Comparison of ENCODE assay signal across 12 cellular contexts in genomic region chr1:86687595-86687994, GRCh38. TPM values are rescaled to one million over a fixed set of nuclear protein-coding genes. Genes with fewer than 3 reads are reported as not detected.
DNase-seq lines count a peak whose midpoint lies in the region; ATAC-seq and TF ChIP-seq lines count a peak whose summit lies in the region.
"Had no signal": no experiment of that assay in that cellular context is flagged by ENCODE, and none has a peak within 500 bp of the region (broad histone marks: within the 10 kb centered on the region; RNA-seq: fewer than 3 reads in every experiment).

No MANE protein-coding gene starts in this region.

- H4K20me1 ChIP-seq in fibroblast of lung (ENCODE audit: control insufficient read depth, extremely low read depth, insufficient read depth, low read length) = no peaks in the 10 kb centered on the region

- no peaks in the 10 kb centered on the region for H3K79me2 ChIP-seq in fibroblast of lung (ENCODE audit: control insufficient read depth, insufficient read depth, low read length)

- no peak overlapping the region for H3K27ac ChIP-seq in heart left ventricle
- H3K27ac ChIP-seq in fibroblast of lung (ENCODE audit: insufficient read depth, low read length) = no peak overlapping the region
- H3K27ac ChIP-seq in transverse colon = no peak overlapping the region

- no peak overlapping the region for H3K4me3 ChIP-seq in heart left ventricle
- H3K4me3 ChIP-seq in fibroblast of lung (replicated peaks in 1 of 4; ENCODE audit: control extremely low read depth in 1 of 4, insufficient read depth in 1 of 4, low read depth in 3 of 4, low read length in 4 of 4) = no peak overlapping the region
- no peak overlapping the region for H3K4me3 ChIP-seq in transverse colon

- H3K4me1 ChIP-seq in heart left ventricle = no peaks in the 10 kb centered on the region
- no peaks in the 10 kb centered on the region for H3K4me1 ChIP-seq in fibroblast of lung (ENCODE audit: control insufficient read depth, extremely low read depth, insufficient read depth, low read length)
- no peaks in the 10 kb centered on the region for H3K4me1 ChIP-seq in transverse colon

- TF ChIP-seq POLR2A in heart left ventricle (IDR thresholded peaks at IDR 0.05) (no peak), transverse colon (IDR thresholded peaks at IDR 0.05) (no peak)

- H3K36me3 ChIP-seq in heart left ventricle = no peaks in the 10 kb centered on the region
- H3K36me3 ChIP-seq in fibroblast of lung (ENCODE audit: control insufficient read depth, insufficient read depth, low read length) = no peaks in the 10 kb centered on the region
- H3K36me3 ChIP-seq in transverse colon = no peaks in the 10 kb centered on the region

- ATAC-seq in heart left ventricle = no peak
- no peak for ATAC-seq in GM21723 (IDR thresholded peaks at IDR 0.05; ENCODE audit: unreplicated experiment)

- no peaks in the 10 kb centered on the region for H3K9me3 ChIP-seq in heart left ventricle
- no peaks in the 10 kb centered on the region for H3K9me3 ChIP-seq in fibroblast of lung (ENCODE audit: control insufficient read depth, insufficient read depth, low read depth, low read length)
- H3K9me3 ChIP-seq in transverse colon = no peaks in the 10 kb centered on the region

- DNase-seq in heart left ventricle (no peak), cardiac septum (ENCODE audit: low spot score) (no peak), NCI-H748 treated with DMSO at 0.1 percent for 48 hours (lab: John Stamatoyannopoulos, UW) (peak; percentile 26), fibroblast of lung (ENCODE audit: low read depth in 2 of 2) (peak; percentile 12 to 49), transverse colon (no peak), NCI-H2029 (lab: John Stamatoyannopoulos, UW) (no peak)
- no peak for DNase-seq in activated effector memory CD4-positive, alpha-beta T cell treated with anti-CD3 and anti-CD28 coated beads, Interleukin-2, amount 50 U/mL, for 16 hours
- DNase-seq: activated naive CD8-positive, alpha-beta T cell treated with anti-CD3 and anti-CD28 coated beads, Interleukin-2, amount 10 ng/mL, durations not matched to agents 7 days and 5 days; glutamatergic neuron; NCI-H2029 treated with DMSO at 0.1 percent for 48 hours; stimulated activated CD8-positive, alpha-beta memory T cell treated with anti-CD3 and anti-CD28 coated beads, Interleukin-4, amount 100 ng/mL, for 48 hours had no signal

- H3K27me3 ChIP-seq in heart left ventricle = no peaks in the 10 kb centered on the region
- no peaks in the 10 kb centered on the region for H3K27me3 ChIP-seq in fibroblast of lung (ENCODE audit: control insufficient read depth, insufficient read depth, low read length)
- no peaks in the 10 kb centered on the region for H3K27me3 ChIP-seq in transverse colon

- no peak overlapping the region for H2AFZ ChIP-seq in fibroblast of lung (ENCODE audit: low read length)

- no peak overlapping the region for H3K4me2 ChIP-seq in fibroblast of lung (ENCODE audit: extremely low read depth, insufficient read depth, low read length)

- intact Hi-C loops in heart left ventricle (cut with DNase I) = loop anchor here in 3 of 10 donors (5.0 to 10.0 kb wide), 4 partner anchors 213 to 310 kb away; no protein-coding TSS in a partner anchor
- intact Hi-C loops in cardiac septum (cut with DNase I) = no loop called here
- intact Hi-C loops in transverse colon (cut with DNase I; ENCODE audit: low total_unique reads) = no loop called here

- WGBS in heart left ventricle, 4 donors = 80 to 85% (median 84%) methylated on average over 1 of the region's 1 CpG
- 88 to 100% methylated on average over 1 of the region's 1 CpG for WGBS in transverse colon (ENCODE audit: low coverage in 1 of 2), 2 donors

- in situ Hi-C loops in transverse colon (cut with MboI; ENCODE audit: low pct_ligation_motif_present in 1 of 4, low pct_unique_long_range_greater_than_20kb in 1 of 4, low sequenced_read_pairs in 3 of 4) = loop anchor here in 2 of 4 donors (25.0 kb wide), 2 partner anchors 200 to 225 kb away; partner anchors contain the start of gene CLCA1 (in 1 of the 2)

- H3K9ac ChIP-seq in fibroblast of lung (ENCODE audit: insufficient read depth, low read length) = no peak overlapping the region

- TF ChIP-seq CTCF in heart left ventricle (IDR thresholded peaks at IDR 0.05) = peak in 7 of 12 donors; percentile 6 to 42 (median 25)
- TF ChIP-seq CTCF in fibroblast of lung (conservative IDR thresholded peaks at IDR 0.05 in 1 of 2, IDR thresholded peaks at IDR 0.05 in 1 of 2; ENCODE audit: low read depth in 1 of 2, low read length in 2 of 2) = no peak
- TF ChIP-seq CTCF in transverse colon (IDR thresholded peaks at IDR 0.05) = peak in 3 of 5 experiments; percentile 22 to 43 (median 42)

- no peak for TF ChIP-seq EP300 in transverse colon (IDR thresholded peaks at IDR 0.05; ENCODE audit: low read depth)

RNA-seq across cellular contexts. Expression of gene SH3GLB1, which starts 16.8 kb away (rescaled TPM):
- 100 to 1,000 TPM in 7 of 9 donors, 10 to 100 TPM in 2; 53.6 to 203 (median 127) TPM for total RNA-seq in heart left ventricle
- 10 to 100 TPM; 26.3 to 77.6 TPM for polyA plus RNA-seq in heart left ventricle
- total RNA-seq in cardiac septum = 160 TPM
- total RNA-seq in fibroblast of lung = 33.4 and 41.5 TPM in 2 replicates
- 65.2 and 80.2 TPM in 2 replicates for polyA plus RNA-seq in fibroblast of lung
- 75.9 and 87.6 TPM in 2 replicates for polyA plus RNA-seq in fibroblast of lung (2012)
- 31.5 and 55.4 TPM in 2 replicates for polyA minus RNA-seq in fibroblast of lung (ENCODE audit: low replicate concordance)
- total RNA-seq in transverse colon = 10 to 100 TPM; 52.5 to 75.1 (median 63.4) TPM

Comparison
In these comparisons a context has a peak if more than half of its experiments do, and no peak if none do; other contexts are left out.
1. DNase-seq: peak in NCI-H748 treated with DMSO at 0.1 percent for 48 hours (single experiment) and fibroblast of lung (2 of 2); none in heart left ventricle (0 of 5), cardiac septum (single experiment), transverse colon (single experiment), NCI-H2029 (single experiment) and activated effector memory CD4-positive, alpha-beta T cell treated with anti-CD3 and anti-CD28 coated beads, Interleukin-2, amount 50 U/mL, for 16 hours (single experiment).
2. CTCF ChIP-seq: peak in heart left ventricle (7 of 12) and transverse colon (3 of 5); none in fibroblast of lung (0 of 2).